Comparison of ENCODE assay signal across 9 cellular contexts in the genomic region with DNA sequence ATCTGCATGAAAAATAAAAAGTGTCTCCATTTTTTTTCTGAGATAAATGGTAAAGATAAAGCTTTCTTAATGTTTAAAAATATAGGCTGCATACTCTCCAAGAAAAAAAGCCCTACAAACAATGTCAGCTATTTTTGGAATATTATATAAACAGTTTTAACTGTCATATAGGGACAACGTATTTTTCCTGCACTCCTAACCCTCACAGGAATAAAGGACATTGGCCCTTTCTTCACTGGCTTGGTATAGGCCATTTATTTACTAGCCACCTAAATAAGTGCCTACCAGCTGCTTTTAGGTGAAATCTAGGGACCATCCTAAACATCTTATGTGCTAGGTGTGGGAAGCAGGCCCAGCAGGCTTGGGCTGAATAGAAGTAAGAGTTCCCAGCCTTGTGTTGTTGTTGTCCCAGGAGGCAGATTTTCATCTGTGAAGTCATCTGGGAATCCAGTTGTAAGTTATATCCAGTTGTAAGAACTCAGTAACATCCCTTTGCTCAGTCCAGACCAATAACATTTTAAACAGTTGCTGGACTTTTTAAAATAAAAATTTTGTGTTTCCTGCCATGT. TPM values are rescaled to one million over a fixed set of nuclear protein-coding genes. Genes with fewer than 3 reads are reported as not detected.
DNase-seq lines count a peak whose midpoint lies in the region; ATAC-seq, FAIRE-seq and TF ChIP-seq lines count a peak whose summit lies in the region.
"Had no signal": no experiment of that assay in that cellular context is flagged by ENCODE, and none has a peak within 500 bp of the region (broad histone marks: within the 10 kb centered on the region; RNA-seq: fewer than 3 reads in every experiment).

No MANE protein-coding gene starts in this region.

- CTCF ChIA-PET in WTC11 (lab: Charles Lee) = interaction anchor here (1.4 kb wide), 1 partner anchor 256 kb away, joined by 5 read pairs; no protein-coding TSS in a partner anchor

- no peaks in the 10 kb centered on the region; the same call in 1 of the 2 replicates for H4K20me1 ChIP-seq in GM23338 (replicated peaks; ENCODE audit: insufficient read depth)
- H4K20me1 ChIP-seq in hepatocyte (ENCODE audit: insufficient read depth, poor library complexity, severe bottlenecking) = peaks cover 63% of the 10 kb centered on the region

- H3K4me2 ChIP-seq in GM23338 = peak overlapping the region; percentile 11; the same call in 1 of the 2 replicates
- peak overlapping the region; percentile 46 for H3K4me2 ChIP-seq in hepatocyte

- H3K4me3 Mint-ChIP-seq in GM23338 = no peak overlapping the region
- H3K4me3 Mint-ChIP-seq in WTC11 = no peak overlapping the region

- H3K27me3 Mint-ChIP-seq in GM23338 (ENCODE audit: insufficient read depth, low read depth, poor library complexity) (peaks cover 7% of the 10 kb centered on the region), WTC11 (ENCODE audit: low read depth) (no peaks in the 10 kb centered on the region)

- no peak for FAIRE-seq in HTR-8/SVneo (lab: Jason Lieb, UNC)

- POLR2A ChIA-PET in WTC11 (lab: Charles Lee) = interaction anchor here (1.1 kb wide), 1 partner anchor 17 kb away, joined by 4 read pairs; no protein-coding TSS in a partner anchor

- H3K36me3 Mint-ChIP-seq in GM23338 (ENCODE audit: low read depth) (0 out of 3 replicates have a peak, but pooled peaks cover 4% of the 10 kb centered on the region), WTC11 (no peaks in the 10 kb centered on the region; the same call in 1 of the 2 replicates)

- DNase-seq in GM23338 (ENCODE audit: low spot score) (peak; percentile 27), WTC11 (ENCODE audit: low spot score) (no peak), hepatocyte (ENCODE audit: low spot score) (no peak), stomach (no peak), HTR-8/SVneo (ENCODE audit: insufficient read length, low spot score) (no peak), SW480 (ENCODE audit: low spot score) (no peak), NCI-H82 treated with DMSO at 0.1 percent for 48 hours (lab: John Stamatoyannopoulos, UW; ENCODE audit: unreplicated experiment) (no peak)
- DNase-seq: NCI-H526 treated with DMSO at 0.1 percent for 48 hours had no signal

- H3F3A ChIP-seq in GM23338 (replicated peaks; ENCODE audit: low read depth) = no peaks in the 10 kb centered on the region

- no peak for TF ChIP-seq EP300 in stomach (IDR thresholded peaks at IDR 0.05)

- H3K4me1 Mint-ChIP-seq in GM23338 = peaks cover 43% of the 10 kb centered on the region
- H3K4me1 Mint-ChIP-seq in WTC11 = peaks cover 35% of the 10 kb centered on the region

- TF ChIP-seq CTCF in GM23338 (conservative IDR thresholded peaks at IDR 0.05; ENCODE audit: low read depth in 2 of 2) (no peak), WTC11 (IDR thresholded peaks at IDR 0.05) (no peak), hepatocyte (IDR thresholded peaks at IDR 0.05; ENCODE audit: poor library complexity) (no peak), stomach (IDR thresholded peaks at IDR 0.05) (no peak)

- H2AFZ ChIP-seq in GM23338 = no peak overlapping the region
- no peak overlapping the region for H2AFZ ChIP-seq in hepatocyte

- H3K4me3 ChIP-seq in GM23338 = no peak overlapping the region
- H3K4me3 ChIP-seq in hepatocyte = no peak overlapping the region
- peak overlapping the region in 1 of 4 donors; percentile 0 for H3K4me3 ChIP-seq in stomach

- intact Hi-C loops in stomach (cut with DNase I; ENCODE audit: low total_unique reads) = no loop called here

- H3K36me3 ChIP-seq in GM23338 (ENCODE audit: insufficient read depth) = no peaks in the 10 kb centered on the region
- no peaks in the 10 kb centered on the region for H3K36me3 ChIP-seq in hepatocyte (replicated peaks; ENCODE audit: insufficient read depth, low read depth)
- peaks cover 0 to 24% (median 14%) of the 10 kb centered on the region in 4 donors for H3K36me3 ChIP-seq in stomach

- H3K9me2 ChIP-seq in GM23338 (ENCODE audit: insufficient read depth) (no peaks in the 10 kb centered on the region), hepatocyte (replicated peaks; ENCODE audit: insufficient read depth) (no peaks in the 10 kb centered on the region)

- H3K79me2 ChIP-seq in GM23338 (replicated peaks; ENCODE audit: insufficient read depth) (peaks cover 92% of the 10 kb centered on the region), hepatocyte (peaks cover 97% of the 10 kb centered on the region)

- H3K27me3 ChIP-seq in GM23338 (ENCODE audit: insufficient read depth) (no peaks in the 10 kb centered on the region), hepatocyte (no peaks in the 10 kb centered on the region), stomach (no peaks in the 10 kb centered on the region)

- no peaks in the 10 kb centered on the region for H3K9me3 Mint-ChIP-seq in GM23338
- no peaks in the 10 kb centered on the region for H3K9me3 Mint-ChIP-seq in WTC11

- no peak for TF ChIP-seq POLR2A in stomach (IDR thresholded peaks at IDR 0.05)

- H3K9me3 ChIP-seq in hepatocyte (ENCODE audit: low read depth) (no peaks in the 10 kb centered on the region), stomach (no peaks in the 10 kb centered on the region)

- H3K27ac Mint-ChIP-seq in GM23338 (no peak overlapping the region; the same call in 1 of the 2 replicates), WTC11 (no peak overlapping the region)

- WGBS in hepatocyte (ENCODE audit: low lambda C conversion rate, missing lambda C conversion rate) = 34% methylated on average over 1 of the region's 1 CpG
- 10 to 33% (median 25%) methylated on average over 1 of the region's 1 CpG for WGBS in stomach, 5 donors

- H3K4me1 ChIP-seq in GM23338 (ENCODE audit: insufficient read depth) = peaks cover 21% of the 10 kb centered on the region
- peaks cover 84% of the 10 kb centered on the region for H3K4me1 ChIP-seq in hepatocyte (ENCODE audit: insufficient read depth)
- H3K4me1 ChIP-seq in stomach = peaks cover 82 to 100% (median 91%) of the 10 kb centered on the region in 4 donors

- ATAC-seq in GM23338 = peak; percentile 70
- peak; percentile 26; the same call in 1 of the 2 replicates for ATAC-seq in WTC11
- no peak for ATAC-seq in GM21381 (IDR thresholded peaks at IDR 0.05; ENCODE audit: unreplicated experiment)

- H3K27ac ChIP-seq in GM23338 (ENCODE audit: low read depth) = peak overlapping the region; percentile 4; the same call in 1 of the 2 replicates
- peak overlapping the region; percentile 73 for H3K27ac ChIP-seq in hepatocyte
- H3K27ac ChIP-seq in stomach = peak overlapping the region; percentile 54 to 79 (median 70)

TF ChIP-seq in GM23338, 12 proteins besides CTCF, POLR2A, EP300 and RAD21 (continues in another document):
- TF ChIP-seq EZH2phosphoT487 (IDR thresholded peaks at IDR 0.05; ENCODE audit: unreplicated experiment) = no peak
- TF ChIP-seq, protein P1, sequence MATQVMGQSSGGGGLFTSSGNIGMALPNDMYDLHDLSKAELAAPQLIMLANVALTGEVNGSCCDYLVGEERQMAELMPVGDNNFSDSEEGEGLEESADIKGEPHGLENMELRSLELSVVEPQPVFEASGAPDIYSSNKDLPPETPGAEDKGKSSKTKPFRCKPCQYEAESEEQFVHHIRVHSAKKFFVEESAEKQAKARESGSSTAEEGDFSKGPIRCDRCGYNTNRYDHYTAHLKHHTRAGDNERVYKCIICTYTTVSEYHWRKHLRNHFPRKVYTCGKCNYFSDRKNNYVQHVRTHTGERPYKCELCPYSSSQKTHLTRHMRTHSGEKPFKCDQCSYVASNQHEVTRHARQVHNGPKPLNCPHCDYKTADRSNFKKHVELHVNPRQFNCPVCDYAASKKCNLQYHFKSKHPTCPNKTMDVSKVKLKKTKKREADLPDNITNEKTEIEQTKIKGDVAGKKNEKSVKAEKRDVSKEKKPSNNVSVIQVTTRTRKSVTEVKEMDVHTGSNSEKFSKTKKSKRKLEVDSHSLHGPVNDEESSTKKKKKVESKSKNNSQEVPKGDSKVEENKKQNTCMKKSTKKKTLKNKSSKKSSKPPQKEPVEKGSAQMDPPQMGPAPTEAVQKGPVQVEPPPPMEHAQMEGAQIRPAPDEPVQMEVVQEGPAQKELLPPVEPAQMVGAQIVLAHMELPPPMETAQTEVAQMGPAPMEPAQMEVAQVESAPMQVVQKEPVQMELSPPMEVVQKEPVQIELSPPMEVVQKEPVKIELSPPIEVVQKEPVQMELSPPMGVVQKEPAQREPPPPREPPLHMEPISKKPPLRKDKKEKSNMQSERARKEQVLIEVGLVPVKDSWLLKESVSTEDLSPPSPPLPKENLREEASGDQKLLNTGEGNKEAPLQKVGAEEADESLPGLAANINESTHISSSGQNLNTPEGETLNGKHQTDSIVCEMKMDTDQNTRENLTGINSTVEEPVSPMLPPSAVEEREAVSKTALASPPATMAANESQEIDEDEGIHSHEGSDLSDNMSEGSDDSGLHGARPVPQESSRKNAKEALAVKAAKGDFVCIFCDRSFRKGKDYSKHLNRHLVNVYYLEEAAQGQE (IDR thresholded peaks at IDR 0.05; ENCODE audit: unreplicated experiment) = no peak

TF ChIP-seq in WTC11, 78 proteins besides CTCF, POLR2A, EP300 and RAD21 (continues in another document):
- TF ChIP-seq, protein P2, sequence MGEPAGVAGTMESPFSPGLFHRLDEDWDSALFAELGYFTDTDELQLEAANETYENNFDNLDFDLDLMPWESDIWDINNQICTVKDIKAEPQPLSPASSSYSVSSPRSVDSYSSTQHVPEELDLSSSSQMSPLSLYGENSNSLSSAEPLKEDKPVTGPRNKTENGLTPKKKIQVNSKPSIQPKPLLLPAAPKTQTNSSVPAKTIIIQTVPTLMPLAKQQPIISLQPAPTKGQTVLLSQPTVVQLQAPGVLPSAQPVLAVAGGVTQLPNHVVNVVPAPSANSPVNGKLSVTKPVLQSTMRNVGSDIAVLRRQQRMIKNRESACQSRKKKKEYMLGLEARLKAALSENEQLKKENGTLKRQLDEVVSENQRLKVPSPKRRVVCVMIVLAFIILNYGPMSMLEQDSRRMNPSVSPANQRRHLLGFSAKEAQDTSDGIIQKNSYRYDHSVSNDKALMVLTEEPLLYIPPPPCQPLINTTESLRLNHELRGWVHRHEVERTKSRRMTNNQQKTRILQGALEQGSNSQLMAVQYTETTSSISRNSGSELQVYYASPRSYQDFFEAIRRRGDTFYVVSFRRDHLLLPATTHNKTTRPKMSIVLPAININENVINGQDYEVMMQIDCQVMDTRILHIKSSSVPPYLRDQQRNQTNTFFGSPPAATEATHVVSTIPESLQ (CRISPR knock-in tag; IDR thresholded peaks at IDR 0.05) = no peak
- TF ChIP-seq TP53 (CRISPR knock-in tag; IDR thresholded peaks at IDR 0.05) = no peak

RNA-seq across cellular contexts. Expression of a gene that starts 21.3 kb away (rescaled TPM):
- 20.2 and 20.4 TPM in 2 replicates for total RNA-seq in GM23338 (2014; rRNA removed; shearing (Covaris generic))
- polyA plus RNA-seq in GM23338 (2016; fragmentation: Nextera tagmentation; extraction: Ambion mirVana) = 9.1 and 9.8 TPM in 2 replicates
- total RNA-seq in WTC11 (2021) = 15.6 to 18.1 TPM (median 17.8 TPM) in 3 replicates
- 51.0 and 54.9 TPM in 2 replicates for total RNA-seq in hepatocyte
- polyA plus RNA-seq in hepatocyte = 44.6 and 50.1 TPM in 2 replicates
- 10 to 100 TPM; 33.3 to 89.8 (median 78.6) TPM for total RNA-seq in stomach
- polyA plus RNA-seq in stomach = 10 to 100 TPM; 13.0 to 21.2 (median 14.4) TPM

Comparison
In these comparisons a context has a peak if more than half of its experiments do, and no peak if none do; other contexts are left out.
1. H3K27ac ChIP-seq: peak in every context shown above with its lines; median percentile 73 in hepatocyte; 70 in stomach; 4 in GM23338.